In genomic region chr4:30901781-30902479, GRCh38 we compare ENCODE assay signal across 17 cellular contexts.
A peak's percentile ranks its signal among the peaks of the same experiment; 100 is the strongest.
DNase-seq lines count a peak whose midpoint lies in the region; ATAC-seq and TF ChIP-seq lines count a peak whose summit lies in the region.
"Had no signal": no experiment of that assay in that cellular context is flagged by ENCODE, and none has a peak within 500 bp of the region (broad histone marks: within the 10 kb centered on the region; RNA-seq: fewer than 3 reads in every experiment).

No MANE protein-coding gene starts in this region.

- no peaks in the 10 kb centered on the region for H3K9me3 ChIP-seq in Caco-2
- no peaks in the 10 kb centered on the region for H3K9me3 ChIP-seq in OCI-LY3 (ENCODE audit: insufficient read depth, low read length)
- no peaks in the 10 kb centered on the region for H3K9me3 ChIP-seq in smooth muscle cell (replicated peaks; ENCODE audit: low read depth)
- H3K9me3 ChIP-seq: MG63 had no signal

- no TSS peak for BruUV-seq in Caco-2 (replicated peaks; lab: Mats Ljungman, UMichigan)

- H3K4me2 ChIP-seq in OCI-LY3 (ENCODE audit: low read length) = no peak overlapping the region
- H3K4me2 ChIP-seq in smooth muscle cell = peak overlapping the region; percentile 9
- H3K4me2 ChIP-seq: GM23338 had no signal

- no peaks in the 10 kb centered on the region for H3F3A ChIP-seq in smooth muscle cell (ENCODE audit: low read depth)

- no peak overlapping the region for H3K27ac Mint-ChIP-seq in Caco-2 (ENCODE audit: unreplicated experiment)
- H3K27ac Mint-ChIP-seq: CD4-positive, CD25-positive, alpha-beta regulatory T cell; GM23338; HFFc6 had no signal

- CTCF ChIA-PET in Caco-2 (lab: Charles Lee) = no interaction called here

- H3K4me1 Mint-ChIP-seq in Caco-2 (ENCODE audit: low read depth, unreplicated experiment) = peaks cover 10% of the 10 kb centered on the region
- H3K4me1 Mint-ChIP-seq: CD4-positive, CD25-positive, alpha-beta regulatory T cell had no signal

- ATAC-seq in left colon (peak; percentile 70), GM21723 (IDR thresholded peaks at IDR 0.05; ENCODE audit: unreplicated experiment) (no peak), HG03439 (IDR thresholded peaks at IDR 0.05; ENCODE audit: unreplicated experiment) (no peak)
- ATAC-seq: GM23338, HepG2, PC-3 had no signal

- H3K36me3 ChIP-seq in Caco-2 (ENCODE audit: control insufficient read depth, insufficient read depth, low read length) = no peaks in the 10 kb centered on the region
- H3K36me3 ChIP-seq in OCI-LY3 (replicated peaks; ENCODE audit: low read depth, low read length) = no peaks in the 10 kb centered on the region
- no peaks in the 10 kb centered on the region for H3K36me3 ChIP-seq in smooth muscle cell (ENCODE audit: low read depth)
- H3K36me3 ChIP-seq: MG63 had no signal

- TF ChIP-seq CTCF in Caco-2 (IDR thresholded peaks at IDR 0.05; ENCODE audit: insufficient read depth in 1 of 2, low read depth in 1 of 2, low read length in 1 of 2, severe bottlenecking in 1 of 2, unreplicated experiment in 1 of 2) (no peak), OCI-LY3 (IDR thresholded peaks at IDR 0.05; ENCODE audit: low read depth, low read length) (no peak), smooth muscle cell (IDR thresholded peaks at IDR 0.05; ENCODE audit: borderline replicate concordance, insufficient read depth, poor library complexity, severe bottlenecking) (no peak)

- 29% methylated on average over 9 of the region's 9 CpGs for WGBS in smooth muscle cell (ENCODE audit: low lambda C conversion rate)

- no peaks in the 10 kb centered on the region for H3K79me2 ChIP-seq in OCI-LY3 (ENCODE audit: low read length)
- no peaks in the 10 kb centered on the region for H3K79me2 ChIP-seq in smooth muscle cell (ENCODE audit: low read depth)

- H3K27me3 ChIP-seq in Caco-2 (replicated peaks; ENCODE audit: control insufficient read depth, insufficient read depth, low read length) (no peaks in the 10 kb centered on the region), OCI-LY3 (ENCODE audit: low read depth, low read length) (no peaks in the 10 kb centered on the region), smooth muscle cell (ENCODE audit: low read depth) (no peaks in the 10 kb centered on the region)
- H3K27me3 ChIP-seq: MG63 had no signal

- H3K4me1 ChIP-seq in Caco-2 (peaks cover 17% of the 10 kb centered on the region), OCI-LY3 (ENCODE audit: low read length) (peaks cover 33% of the 10 kb centered on the region), smooth muscle cell (ENCODE audit: low read depth) (no peaks in the 10 kb centered on the region)

- peak overlapping the region; percentile 63 for H3K4me3 Mint-ChIP-seq in Caco-2 (ENCODE audit: unreplicated experiment)
- H3K4me3 Mint-ChIP-seq: CD4-positive, CD25-positive, alpha-beta regulatory T cell; GM23338; HFFc6 had no signal

- H2AFZ ChIP-seq in OCI-LY3 (ENCODE audit: low read depth, low read length) (0 out of 2 replicates have a peak overlapping the region, but pooled peaks have one; percentile 40), smooth muscle cell (ENCODE audit: low read depth) (no peak overlapping the region)
- H2AFZ ChIP-seq: GM23338 had no signal

- POLR2A ChIA-PET in Caco-2 (lab: Charles Lee) = no interaction called here

- no peaks in the 10 kb centered on the region for H3K9me3 Mint-ChIP-seq in Caco-2 (ENCODE audit: unreplicated experiment)

- DNase-seq in Caco-2 = peak in 1 of 2 experiments; percentile 20
- DNase-seq in left colon = no peak
- DNase-seq in smooth muscle cell (lab: John Stamatoyannopoulos, UW; ENCODE audit: unreplicated experiment) = no peak
- no peak for DNase-seq in C1 segment of cervical spinal cord (lab: John Stamatoyannopoulos, UW)
- no peak for DNase-seq in foreskin melanocyte
- DNase-seq: CD4-positive, CD25-positive, alpha-beta regulatory T cell; GF-D8; HFFc6; MG63; NCI-H1092 treated with DMSO at 0.1 percent for 48 hours; NCI-H1694 treated with DMSO at 0.1 percent for 48 hours; PC-3 had no signal

- no peaks in the 10 kb centered on the region for H3K27me3 Mint-ChIP-seq in Caco-2 (ENCODE audit: insufficient read depth, unreplicated experiment)
- H3K27me3 Mint-ChIP-seq: CD4-positive, CD25-positive, alpha-beta regulatory T cell had no signal

- H4K20me1 ChIP-seq in OCI-LY3 (ENCODE audit: insufficient read depth, low read length) (no peaks in the 10 kb centered on the region), smooth muscle cell (ENCODE audit: low read depth) (no peaks in the 10 kb centered on the region)

- H3K4me3 ChIP-seq in Caco-2 (ENCODE audit: low read depth, low read length) (peak overlapping the region; percentile 9; the same call in 1 of the 2 replicates), OCI-LY3 (ENCODE audit: low read length) (no peak overlapping the region), smooth muscle cell (peak overlapping the region; percentile 25)
- H3K4me3 ChIP-seq: GM23338, MG63 had no signal

- no peak overlapping the region for H3K27ac ChIP-seq in OCI-LY3 (ENCODE audit: low read length)
- H3K27ac ChIP-seq in smooth muscle cell (ENCODE audit: low read depth) = no peak overlapping the region

- no peak overlapping the region for H3K9ac ChIP-seq in OCI-LY3 (ENCODE audit: low read length)
- no peak overlapping the region for H3K9ac ChIP-seq in smooth muscle cell (ENCODE audit: low read depth)

- H3K36me3 Mint-ChIP-seq in Caco-2 (ENCODE audit: insufficient read depth, unreplicated experiment) = no peaks in the 10 kb centered on the region
- H3K36me3 Mint-ChIP-seq: CD4-positive, CD25-positive, alpha-beta regulatory T cell had no signal

- intact Hi-C loops in Caco-2 (cut with micrococcal nuclease; ENCODE audit: unreplicated experiment) (no loop called here), left colon (cut with DNase I, micrococcal nuclease) (no loop called here)
